ENCODE assay signal across 8 cellular contexts in the genomic region with DNA sequence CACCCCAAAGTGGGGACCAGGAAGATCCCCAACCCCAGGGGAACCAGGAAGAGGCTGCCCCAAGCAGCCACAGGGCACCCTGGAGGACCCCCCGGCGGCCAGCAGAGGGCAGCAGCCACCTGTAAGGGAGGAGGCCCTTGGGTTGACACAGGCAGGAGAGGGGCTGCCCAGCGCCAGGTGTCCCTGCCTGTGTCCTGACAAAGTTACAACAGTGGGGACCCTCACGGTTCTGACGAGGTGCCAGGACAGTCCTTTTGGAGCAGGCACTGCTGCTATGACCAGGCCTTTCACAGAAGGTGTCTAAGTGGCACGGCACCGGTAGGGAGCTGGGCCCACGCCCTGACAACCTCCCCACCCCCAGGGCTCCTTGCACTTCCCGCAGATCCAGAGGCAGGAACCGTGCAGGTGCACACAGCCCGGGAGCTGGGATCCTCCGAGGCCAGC.
DNase-seq lines count a peak whose midpoint lies in the region; ATAC-seq and TF ChIP-seq lines count a peak whose summit lies in the region.

No MANE protein-coding gene starts in this region.

- peak; percentile 75 for TF ChIP-seq CTCF in fibroblast of pulmonary artery (IDR thresholded peaks at IDR 0.05; ENCODE audit: low read length, missing control alignments)
- TF ChIP-seq CTCF in neural crest cell (conservative IDR thresholded peaks at IDR 0.05) = peak; percentile 97
- peak; percentile 59 to 88 (median 78) for TF ChIP-seq CTCF in upper lobe of left lung (IDR thresholded peaks at IDR 0.05)

- H3K36me3 ChIP-seq in NT2/D1 (ENCODE audit: insufficient read depth, insufficient read length, low read length) = no peaks in the 10 kb centered on the region
- no peaks in the 10 kb centered on the region for H3K36me3 ChIP-seq in upper lobe of left lung

- no peak for TF ChIP-seq EP300 in upper lobe of left lung (IDR thresholded peaks at IDR 0.05)

- no peak overlapping the region for H3K27ac Mint-ChIP-seq in neural crest cell (ENCODE audit: unreplicated experiment)

- H3K36me3 Mint-ChIP-seq in neural crest cell (ENCODE audit: low read depth) = no peaks in the 10 kb centered on the region

- no peak overlapping the region for H3K27ac ChIP-seq in upper lobe of left lung

- DNase-seq in NCI-H2227 (lab: John Stamatoyannopoulos, UW; ENCODE audit: unreplicated experiment) (peak; percentile 45), NCI-H2227 treated with DMSO at 0.1 percent for 48 hours (lab: John Stamatoyannopoulos, UW) (no peak), NT2/D1 (ENCODE audit: low read depth, low spot score) (peak; percentile 48), activated T-cell treated with anti-CD3 and anti-CD28 coated beads for 1 hour (ENCODE audit: low read depth) (peak; percentile 43), fibroblast of pulmonary artery (ENCODE audit: low read depth) (peak; percentile 32), neural crest cell (ENCODE audit: low read depth, low spot score) (peak; percentile 86), upper lobe of left lung (peak; percentile 62 to 94)

- peaks cover 18% of the 10 kb centered on the region for H3K27me3 Mint-ChIP-seq in neural crest cell (ENCODE audit: low read depth)

- no peaks in the 10 kb centered on the region for H3K9me3 Mint-ChIP-seq in neural crest cell

- no peak for TF ChIP-seq POLR2A in upper lobe of left lung (IDR thresholded peaks at IDR 0.05)

- H3K4me3 ChIP-seq in NT2/D1 (ENCODE audit: insufficient read length, low read depth) (no peak overlapping the region), fibroblast of pulmonary artery (replicated peaks; ENCODE audit: low read depth, low read length) (no peak overlapping the region), upper lobe of left lung (no peak overlapping the region)

- H3K9ac ChIP-seq in NT2/D1 (ENCODE audit: insufficient read length, low read depth) = no peak overlapping the region

- H3K4me1 ChIP-seq in NT2/D1 (ENCODE audit: insufficient read depth, insufficient read length) = peaks cover 20% of the 10 kb centered on the region
- H3K4me1 ChIP-seq in upper lobe of left lung = peaks cover 0 to 8% (median 0%) of the 10 kb centered on the region in 4 donors

- ATAC-seq in HG02885 (IDR thresholded peaks at IDR 0.05; ENCODE audit: poor library complexity, unreplicated experiment) = peak; percentile 78
- ATAC-seq in upper lobe of left lung (ENCODE audit: low FRiP score in 2 of 2) = peak; percentile 60 to 80

- H3K9me3 ChIP-seq in NT2/D1 (ENCODE audit: insufficient read depth, low read length) (no peaks in the 10 kb centered on the region), upper lobe of left lung (no peaks in the 10 kb centered on the region)

- no peak overlapping the region for H3K4me3 Mint-ChIP-seq in neural crest cell

- H3K4me1 Mint-ChIP-seq in neural crest cell = peaks cover 9% of the 10 kb centered on the region

- 32 to 33% methylated on average over 1 to 10 of the region's 12 CpGs for WGBS in upper lobe of left lung, 2 donors

- H3K27me3 ChIP-seq in NT2/D1 (ENCODE audit: insufficient read depth, insufficient read length) (peaks cover 23% of the 10 kb centered on the region), upper lobe of left lung (no peaks in the 10 kb centered on the region)
